Comparison of ENCODE assay signal across 15 cellular contexts in genomic region chr17:41695134-41695661, GRCh38. TPM values are rescaled to one million over a fixed set of nuclear protein-coding genes. Genes with fewer than 3 reads are reported as not detected.
A peak's percentile ranks its signal among the peaks of the same experiment; 100 is the strongest.
DNase-seq lines count a peak whose midpoint lies in the region; ATAC-seq and TF ChIP-seq lines count a peak whose summit lies in the region.
"Had no signal": no experiment of that assay in that cellular context is flagged by ENCODE, and none has a peak within 500 bp of the region (broad histone marks: within the 10 kb centered on the region; RNA-seq: fewer than 3 reads in every experiment).

No MANE protein-coding gene starts in this region.

- no peaks in the 10 kb centered on the region for H3K9me3 Mint-ChIP-seq in immature natural killer cell
- H3K9me3 Mint-ChIP-seq: natural killer cell treated with Interleukin-12 subunit alpha and Interleukin-12 subunit beta and Interleukin-15 and Interleukin-18, amount 100 ng/mL, for 72 hours had no signal

- DNase-seq in cardiac muscle cell (ENCODE audit: low read depth in 1 of 2, low spot score in 1 of 2) (no peak), right atrium auricular region (ENCODE audit: low spot score) (no peak), T-helper 17 cell (no peak), immature natural killer cell (peak in 2 of 3 donors; percentile 4 to 10), upper lobe of left lung (peak in 1 of 2 donors; percentile 48), midbrain (lab: John Stamatoyannopoulos, UW) (no peak), putamen (ENCODE audit: low spot score) (no peak), NCI-H226 (no peak)

- H3K27ac Mint-ChIP-seq in T-helper 17 cell = peak overlapping the region; percentile 100
- H3K27ac Mint-ChIP-seq in immature natural killer cell = no peak overlapping the region

- TF ChIP-seq EP300 in upper lobe of left lung (IDR thresholded peaks at IDR 0.05) = no peak

- 76 to 84% methylated on average over 7 of the region's 7 CpGs for WGBS in upper lobe of left lung, 2 donors

- H3K4me3 ChIP-seq in cardiac muscle cell (no peak overlapping the region), right atrium auricular region (no peak overlapping the region), upper lobe of left lung (no peak overlapping the region)
- H3K4me3 ChIP-seq: BLaER1, heart left ventricle had no signal

- no peaks in the 10 kb centered on the region for H3K27me3 Mint-ChIP-seq in T-helper 17 cell
- peaks cover 29 to 33% (median 32%) of the 10 kb centered on the region in 3 donors for H3K27me3 Mint-ChIP-seq in immature natural killer cell (ENCODE audit: low read depth in 3 of 3)
- H3K27me3 Mint-ChIP-seq: natural killer cell treated with Interleukin-12 subunit alpha and Interleukin-12 subunit beta and Interleukin-15 and Interleukin-18, amount 100 ng/mL, for 72 hours had no signal

- peak overlapping the region; percentile 18 for H3K27ac ChIP-seq in cardiac muscle cell
- no peak overlapping the region for H3K27ac ChIP-seq in right atrium auricular region
- peak overlapping the region in 3 of 4 donors; percentile 10 to 66 (median 42) for H3K27ac ChIP-seq in upper lobe of left lung
- H3K27ac ChIP-seq: BLaER1 had no signal

- H3K36me3 Mint-ChIP-seq in T-helper 17 cell (ENCODE audit: low read depth) (peaks cover 7% of the 10 kb centered on the region), immature natural killer cell (peaks cover 11 to 40% (median 31%) of the 10 kb centered on the region in 3 donors)

- peaks cover 29% of the 10 kb centered on the region for H3K36me3 ChIP-seq in cardiac muscle cell
- H3K36me3 ChIP-seq in right atrium auricular region = peaks cover 55% of the 10 kb centered on the region
- H3K36me3 ChIP-seq in upper lobe of left lung = peaks cover 37 to 56% (median 49%) of the 10 kb centered on the region in 4 donors

- H3K27me3 ChIP-seq in cardiac muscle cell (no peaks in the 10 kb centered on the region), right atrium auricular region (no peaks in the 10 kb centered on the region), upper lobe of left lung (no peaks in the 10 kb centered on the region)
- H3K27me3 ChIP-seq: BLaER1, heart left ventricle had no signal

- no peak overlapping the region for H3K4me3 Mint-ChIP-seq in T-helper 17 cell
- H3K4me3 Mint-ChIP-seq in immature natural killer cell = no peak overlapping the region
- H3K4me3 Mint-ChIP-seq: natural killer cell treated with Interleukin-12 subunit alpha and Interleukin-12 subunit beta and Interleukin-15 and Interleukin-18, amount 100 ng/mL, for 72 hours had no signal

- ATAC-seq in T-helper 17 cell = no peak
- ATAC-seq in upper lobe of left lung (ENCODE audit: low FRiP score in 2 of 2) = no peak
- ATAC-seq: stimulated activated naive CD8-positive, alpha-beta T cell treated with anti-CD3 and anti-CD28 coated beads, Interleukin-15, Interleukin-2, amounts not matched to agents 100 U/mL and 50 U/mL, for 24 hours had no signal

- peaks cover 3% of the 10 kb centered on the region for H3K4me1 ChIP-seq in cardiac muscle cell (ENCODE audit: low read depth)
- H3K4me1 ChIP-seq in right atrium auricular region = peaks cover 0 to 40% of the 10 kb centered on the region in 2 donors
- peaks cover 38 to 47% (median 42%) of the 10 kb centered on the region in 4 donors for H3K4me1 ChIP-seq in upper lobe of left lung

- no peak for TF ChIP-seq POLR2A in upper lobe of left lung (IDR thresholded peaks at IDR 0.05)

- H3K4me1 Mint-ChIP-seq in T-helper 17 cell (peaks cover 28% of the 10 kb centered on the region), immature natural killer cell (peaks cover 30 to 40% of the 10 kb centered on the region in 2 donors)

- H3K9me3 ChIP-seq in cardiac muscle cell (ENCODE audit: low read depth) (no peaks in the 10 kb centered on the region), right atrium auricular region (no peaks in the 10 kb centered on the region), T-helper 17 cell (ENCODE audit: control insufficient read depth, low read length, poor library complexity, severe bottlenecking) (no peaks in the 10 kb centered on the region), upper lobe of left lung (no peaks in the 10 kb centered on the region)
- H3K9me3 ChIP-seq: BLaER1, heart left ventricle had no signal

- TF ChIP-seq CTCF in cardiac muscle cell (IDR thresholded peaks at IDR 0.05; ENCODE audit: low read depth, low read length) (no peak), right atrium auricular region (IDR thresholded peaks at IDR 0.05) (no peak), upper lobe of left lung (IDR thresholded peaks at IDR 0.05) (no peak)

RNA-seq across cellular contexts. Expression of gene EIF1, which starts 6.5 kb away (rescaled TPM):
- total RNA-seq in cardiac muscle cell = 153 and 285 TPM in 2 replicates
- polyA plus RNA-seq in cardiac muscle cell = 726 and 784 TPM in 2 replicates
- 100 to 1,000 TPM; 331 to 390 TPM for total RNA-seq in right atrium auricular region
- 1,000 to 10,000 TPM; 2,426 to 2,697 TPM for total RNA-seq in T-helper 17 cell
- polyA plus RNA-seq in immature natural killer cell = 1,000 to 10,000 TPM in 1 of 3 donors, 100 to 1,000 TPM in 2; 639 to 1,260 (median 915) TPM
- 100 to 1,000 TPM; 109 to 998 (median 405) TPM for total RNA-seq in upper lobe of left lung

RNA-seq across cellular contexts. Expression of gene GAST, which starts 16.9 kb away (rescaled TPM):
- not detected in 2 replicates for total RNA-seq in cardiac muscle cell
- polyA plus RNA-seq in cardiac muscle cell = not detected in 2 replicates
- not detected for total RNA-seq in right atrium auricular region
- not detected for total RNA-seq in T-helper 17 cell
- not detected for polyA plus RNA-seq in immature natural killer cell
- total RNA-seq in upper lobe of left lung = not detected
- total RNA-seq: bronchial epithelial cell; heart left ventricle; natural killer cell treated with Interleukin-12 subunit alpha and Interleukin-12 subunit beta and Interleukin-15 and Interleukin-18, amount 100 ng/mL, for 72 hours; OCI-LY7; skeletal muscle tissue had no signal
- polyA plus RNA-seq: heart left ventricle had no signal

RNA-seq across cellular contexts. Expression of gene HAP1, which starts 39.2 kb away (rescaled TPM):
- 0.98 and 1.8 TPM in 2 replicates for total RNA-seq in cardiac muscle cell
- 0.80 and 2.1 TPM in 2 replicates for polyA plus RNA-seq in cardiac muscle cell
- under 1 TPM in 1 of 2 donors, not detected in 1; 0.08 TPM for total RNA-seq in right atrium auricular region
- 1 to 10 TPM in 1 of 2 donors, under 1 TPM in 1; 0.15 to 1.3 TPM for total RNA-seq in T-helper 17 cell
- not detected for polyA plus RNA-seq in immature natural killer cell
- 1 to 10 TPM in 1 of 6 donors, under 1 TPM in 3, not detected in 2; 0.14 to 1.0 (median 0.59) TPM for total RNA-seq in upper lobe of left lung
- total RNA-seq: natural killer cell treated with Interleukin-12 subunit alpha and Interleukin-12 subunit beta and Interleukin-15 and Interleukin-18, amount 100 ng/mL, for 72 hours; skeletal muscle tissue had no signal

Comparison
In these comparisons a context has a peak if more than half of its experiments do, and no peak if none do; other contexts are left out.
1. H3K27ac ChIP-seq: peak in cardiac muscle cell (single experiment) and upper lobe of left lung (3 of 4); none in right atrium auricular region (0 of 2).
2. DNase-seq: peak in immature natural killer cell (2 of 3); none in cardiac muscle cell (0 of 2), right atrium auricular region (single experiment), T-helper 17 cell (0 of 3), midbrain (single experiment), putamen (single experiment) and NCI-H226 (single experiment).